In the genomic region with DNA sequence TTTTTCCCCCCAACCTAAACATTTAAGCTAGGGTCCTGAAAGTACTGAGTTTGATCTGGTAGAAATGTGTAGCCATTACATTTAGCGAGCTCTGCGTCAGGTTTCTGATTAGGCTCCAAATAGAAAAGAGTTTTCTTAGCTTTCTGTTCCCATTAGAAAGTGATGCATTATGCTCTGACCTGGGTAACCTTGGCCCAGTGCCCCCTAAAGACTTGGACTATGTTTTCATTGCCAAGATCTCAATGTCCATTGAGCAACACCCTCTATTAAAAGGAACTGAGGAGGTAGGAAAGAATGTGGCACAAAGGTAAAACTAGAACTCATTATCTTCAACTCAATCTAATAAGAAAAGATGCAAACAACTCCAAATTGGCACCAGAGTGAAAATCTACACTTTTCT, we compare ENCODE assay signal across 23 cellular contexts.
"Had no signal": no experiment of that assay in that cellular context is flagged by ENCODE, and none has a peak within 500 bp of the region (broad histone marks: within the 10 kb centered on the region; RNA-seq: fewer than 3 reads in every experiment).

No MANE protein-coding gene starts in this region.

- H3K9me3 ChIP-seq: ascending aorta, Peyer's patch had no signal

- H3K4me1 Mint-ChIP-seq: activated naive CD4-positive, alpha-beta T cell treated with anti-CD3 and anti-CD28 coated beads, Interleukin-2, amount 50 U/mL, for 24 hours; brain had no signal

- ATAC-seq: activated CD4-positive, CD25-positive, alpha-beta regulatory T cell treated with anti-CD3 and anti-CD28 coated beads, Interleukin-2, amount 50 U/mL, for 24 hours; activated CD8-positive, alpha-beta T cell treated with anti-CD3 and anti-CD28 coated beads, Interleukin-2, amount 10 ng/mL, durations not matched to agents 7 days and 5 days had no signal

- DNase-seq: activated CD4-positive, alpha-beta T cell treated with anti-CD3 and anti-CD28 coated beads for 4 hours; activated CD8-positive, alpha-beta memory T cell treated with anti-CD3 and anti-CD28 coated beads, Interleukin-2, amount 50 U/mL, for 48 hours; activated CD8-positive, alpha-beta T cell treated with anti-CD3 and anti-CD28 coated beads, Interleukin-2, amount 10 ng/mL, durations not matched to agents 7 days and 5 days; activated effector memory CD4-positive, alpha-beta T cell treated with Interleukin-2 at 50 U/mL for 16 hours; activated naive CD4-positive, alpha-beta T cell; activated T-cell treated with anti-CD3 and anti-CD28 coated beads, Interleukin-2, amount 50 U/mL, for 1 hour; MM.1S; NCI-H1105; NCI-H1436; NCI-H1694 treated with DMSO at 0.1 percent for 48 hours; NCI-H2029 treated with DMSO at 0.1 percent for 48 hours; NCI-H510A treated with DMSO at 0.1 percent for 48 hours; NCI-H69; NK-92 treated with Interleukin-12 subunit alpha and Interleukin-12 subunit beta, amount 100 ng/mL, for 24 hours; SHP77 treated with DMSO at 0.1 percent for 48 hours had no signal

- H3K4me3 ChIP-seq: ascending aorta, Peyer's patch had no signal

- H3K27ac ChIP-seq: RWPE1 had no signal

- H3K9me3 Mint-ChIP-seq: activated naive CD4-positive, alpha-beta T cell treated with anti-CD3 and anti-CD28 coated beads, Interleukin-2, amount 50 U/mL, for 24 hours; activated T-helper 1 cell treated with anti-CD3 and anti-CD28 coated beads, Interleukin-12 subunit alpha, Interleukin-12 subunit beta, Interleukin-2, Interleukin-4 antibody, amounts not matched to agents 30 ng/mL and 10 ng/mL and 1 ng/mL, durations not matched to agents 14 hours and 24 hours and 36 hours; T-helper 1 cell treated with Interleukin-12 subunit alpha and Interleukin-12 subunit beta and Interleukin-4 antibody, amounts not matched to agents 30 μg/mL and 1 μg/mL, for 36 hours had no signal

- H3K4me3 Mint-ChIP-seq: activated CD8-positive, alpha-beta T cell treated with anti-CD3 and anti-CD28 coated beads, Interleukin-2, amount 10 ng/mL, durations not matched to agents 7 days and 5 days; activated naive CD4-positive, alpha-beta T cell treated with anti-CD3 and anti-CD28 coated beads, Interleukin-2, amount 50 U/mL, for 24 hours; activated T-helper 1 cell treated with anti-CD3 and anti-CD28 coated beads, Interleukin-12 subunit alpha, Interleukin-12 subunit beta, Interleukin-2, Interleukin-4 antibody, amounts not matched to agents 30 ng/mL and 10 ng/mL and 1 ng/mL, durations not matched to agents 14 hours and 24 hours and 36 hours; brain; T-helper 1 cell treated with Interleukin-12 subunit alpha and Interleukin-12 subunit beta and Interleukin-4 antibody, amounts not matched to agents 30 μg/mL and 1 μg/mL, for 36 hours had no signal

- H3K36me3 ChIP-seq: ascending aorta, Peyer's patch had no signal

- H3K27ac Mint-ChIP-seq: activated CD8-positive, alpha-beta T cell treated with anti-CD3 and anti-CD28 coated beads, Interleukin-2, amount 10 ng/mL, durations not matched to agents 7 days and 5 days; activated naive CD4-positive, alpha-beta T cell treated with anti-CD3 and anti-CD28 coated beads, Interleukin-2, amount 50 U/mL, for 24 hours; activated T-helper 1 cell treated with anti-CD3 and anti-CD28 coated beads, Interleukin-12 subunit alpha, Interleukin-12 subunit beta, Interleukin-2, Interleukin-4 antibody, amounts not matched to agents 30 ng/mL and 10 ng/mL and 1 ng/mL, durations not matched to agents 14 hours and 24 hours and 36 hours; brain; T-helper 1 cell treated with Interleukin-12 subunit alpha and Interleukin-12 subunit beta and Interleukin-4 antibody, amounts not matched to agents 30 μg/mL and 1 μg/mL, for 36 hours had no signal

- H3K27me3 ChIP-seq: ascending aorta, Peyer's patch had no signal

- H3K36me3 Mint-ChIP-seq: activated naive CD4-positive, alpha-beta T cell treated with anti-CD3 and anti-CD28 coated beads, Interleukin-2, amount 50 U/mL, for 24 hours; brain had no signal
